In the genomic region with DNA sequence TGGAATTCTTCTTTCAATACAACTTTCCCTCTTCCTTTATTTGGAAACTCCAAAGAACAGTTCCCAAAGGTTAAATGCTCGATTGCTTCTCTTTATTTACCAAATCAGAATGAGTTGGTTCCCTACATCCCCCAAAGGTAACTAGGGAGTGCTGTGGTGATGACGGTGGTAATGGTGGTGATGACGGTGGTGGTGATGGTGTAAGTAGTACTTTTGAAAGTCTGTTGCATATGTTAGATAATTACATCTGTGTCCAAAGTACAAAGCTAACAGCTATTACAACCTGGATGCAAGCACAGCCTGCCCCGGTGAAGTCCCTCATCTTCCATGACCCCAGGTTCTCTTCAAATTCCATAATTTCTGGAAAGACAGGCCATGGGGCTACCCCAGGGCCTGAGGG, we compare ENCODE assay signal across 1 cellular context.
TF ChIP-seq lines count a peak whose summit lies in the region.

No MANE protein-coding gene starts in this region.

TF ChIP-seq in SK-N-SH, 30 proteins besides CTCF, POLR2A, EP300 and RAD21 (continued from another document):
- TF ChIP-seq REST (IDR thresholded peaks at IDR 0.05; ENCODE audit: low read depth, low read length): no peak
